Comparison of ENCODE assay signal across 16 cellular contexts in the genomic region with DNA sequence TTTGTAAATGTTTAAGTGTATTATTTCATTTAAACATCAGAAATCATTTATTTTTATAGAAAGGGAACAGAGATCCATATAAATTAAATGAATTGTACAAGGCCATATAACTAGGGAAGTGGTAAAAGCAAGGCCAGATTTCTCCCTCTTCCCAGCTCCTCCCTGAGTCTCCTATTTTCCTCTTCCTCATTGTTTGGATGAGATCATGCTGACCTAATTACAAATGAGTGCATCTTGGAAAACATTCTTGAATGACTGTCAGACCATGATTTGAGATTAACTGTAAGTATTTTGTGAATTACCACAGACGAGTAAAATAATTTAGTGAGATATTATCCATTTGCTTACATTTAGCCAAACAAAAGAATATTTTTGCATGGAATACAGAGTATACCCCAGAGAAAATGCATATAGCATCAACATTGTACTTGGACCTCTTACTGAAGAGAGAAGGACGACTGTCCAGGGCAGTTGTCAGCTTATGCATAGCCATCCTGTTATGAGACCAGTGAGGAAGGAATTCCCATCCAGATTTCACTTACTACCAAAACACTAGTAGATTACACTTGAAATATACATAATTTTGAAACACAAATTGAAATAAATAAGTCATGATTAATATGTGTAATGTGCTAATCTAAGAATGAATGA. TPM values are rescaled to one million over a fixed set of nuclear protein-coding genes. Genes with fewer than 3 reads are reported as not detected.
DNase-seq lines count a peak whose midpoint lies in the region; TF ChIP-seq lines count a peak whose summit lies in the region.
"Had no signal": no experiment of that assay in that cellular context is flagged by ENCODE, and none has a peak within 500 bp of the region (broad histone marks: within the 10 kb centered on the region; RNA-seq: fewer than 3 reads in every experiment).

No MANE protein-coding gene starts in this region.

- H3K4me1 ChIP-seq in adipocyte (ENCODE audit: control insufficient read depth, insufficient read depth, low read length) (peaks cover 5% of the 10 kb centered on the region), BE2C (0 out of 2 replicates have a peak, but pooled peaks cover 2% of the 10 kb centered on the region), stomach (no peaks in the 10 kb centered on the region)
- H3K4me1 ChIP-seq: upper lobe of right lung had no signal

- H3K9me3 ChIP-seq in adipocyte (ENCODE audit: control insufficient read depth, low read length) (no peaks in the 10 kb centered on the region), BE2C (no peaks in the 10 kb centered on the region), stomach (no peaks in the 10 kb centered on the region)
- H3K9me3 ChIP-seq: upper lobe of right lung had no signal

- intact Hi-C loops in stomach (cut with DNase I; ENCODE audit: low total_unique reads) = no loop called here

- H3K27ac ChIP-seq in stomach = no peak overlapping the region
- H3K27ac ChIP-seq: upper lobe of right lung had no signal

- no peak overlapping the region for H3K4me3 ChIP-seq in adipocyte (ENCODE audit: low read length)
- no peak overlapping the region for H3K4me3 ChIP-seq in BE2C (ENCODE audit: low read depth, low read length)
- H3K4me3 ChIP-seq in stomach = no peak overlapping the region
- H3K4me3 ChIP-seq: upper lobe of right lung had no signal

- DNase-seq in ELR (ENCODE audit: low read depth) = peak; percentile 69
- DNase-seq in adipocyte (ENCODE audit: low read depth) = peak; percentile 57
- DNase-seq in fibroblast of peridontal ligament (ENCODE audit: extremely low read depth) = peak; percentile 77
- peak; percentile 47 for DNase-seq in myocyte (ENCODE audit: low read depth)
- no peak for DNase-seq in hippocampal formation (lab: John Stamatoyannopoulos, UW)
- no peak for DNase-seq in BE2C
- no peak for DNase-seq in stomach
- no peak for DNase-seq in stimulated activated naive CD4-positive, alpha-beta T cell treated with Interleukin-2 at 50 U/mL for 16 hours (lab: John Stamatoyannopoulos, UW)
- DNase-seq: activated naive CD8-positive, alpha-beta T cell treated with anti-CD3 and anti-CD28 coated beads, Interleukin-2, amount 10 ng/mL, durations not matched to agents 7 days and 5 days; cortex of kidney; foreskin melanocyte; GDM1; naive thymus-derived CD4-positive, alpha-beta T cell; NCI-H1105; T-helper 1 cell; upper lobe of right lung had no signal

- TF ChIP-seq EP300 in stomach (IDR thresholded peaks at IDR 0.05) = no peak

- H3K36me3 ChIP-seq in adipocyte (ENCODE audit: control insufficient read depth, insufficient read depth, low read length, severe bottlenecking) (peaks cover 46% of the 10 kb centered on the region), BE2C (peaks cover 12% of the 10 kb centered on the region), stomach (peaks cover 0 to 67% (median 53%) of the 10 kb centered on the region in 4 donors)

- H3K9ac ChIP-seq in adipocyte (ENCODE audit: low read length) = no peak overlapping the region

- no peak for TF ChIP-seq CTCF in BE2C (IDR thresholded peaks at IDR 0.05; ENCODE audit: low read depth, low read length)
- no peak for TF ChIP-seq CTCF in stomach (IDR thresholded peaks at IDR 0.05)

- WGBS in stomach, 5 donors = 78 to 91% (median 79%) methylated on average over 2 of the region's 2 CpGs

- H3K27me3 ChIP-seq in adipocyte (replicated peaks; ENCODE audit: control insufficient read depth, insufficient read depth, low read length) (no peaks in the 10 kb centered on the region), BE2C (no peaks in the 10 kb centered on the region), stomach (no peaks in the 10 kb centered on the region)
- H3K27me3 ChIP-seq: upper lobe of right lung had no signal

- TF ChIP-seq POLR2A in stomach (IDR thresholded peaks at IDR 0.05) = no peak

RNA-seq across cellular contexts. Expression of gene SLAIN2, which starts 47.3 kb away (rescaled TPM):
- total RNA-seq in myocyte = 62.9 and 152 TPM in 2 replicates
- 43.2 TPM for polyA plus RNA-seq in myocyte (2012)
- 40.1 TPM for polyA plus RNA-seq in BE2C (2012; ENCODE audit: insufficient read depth, insufficient read length, low read depth)
- 100 to 1,000 TPM in 1 of 5 donors, 10 to 100 TPM in 4; 27.7 to 274 (median 40.9) TPM for total RNA-seq in stomach
- polyA plus RNA-seq in stomach = 10 to 100 TPM; 16.7 to 34.8 (median 19.7) TPM

Comparison
In these comparisons a context has a peak if more than half of its experiments do, and no peak if none do; other contexts are left out.
1. DNase-seq: peak in ELR (single experiment), adipocyte (single experiment), fibroblast of peridontal ligament (single experiment) and myocyte (single experiment); none in hippocampal formation (0 of 2), BE2C (single experiment), stomach (single experiment) and stimulated activated naive CD4-positive, alpha-beta T cell treated with Interleukin-2 at 50 U/mL for 16 hours (single experiment).